ENCODE assay signal across 15 cellular contexts in the genomic region with DNA sequence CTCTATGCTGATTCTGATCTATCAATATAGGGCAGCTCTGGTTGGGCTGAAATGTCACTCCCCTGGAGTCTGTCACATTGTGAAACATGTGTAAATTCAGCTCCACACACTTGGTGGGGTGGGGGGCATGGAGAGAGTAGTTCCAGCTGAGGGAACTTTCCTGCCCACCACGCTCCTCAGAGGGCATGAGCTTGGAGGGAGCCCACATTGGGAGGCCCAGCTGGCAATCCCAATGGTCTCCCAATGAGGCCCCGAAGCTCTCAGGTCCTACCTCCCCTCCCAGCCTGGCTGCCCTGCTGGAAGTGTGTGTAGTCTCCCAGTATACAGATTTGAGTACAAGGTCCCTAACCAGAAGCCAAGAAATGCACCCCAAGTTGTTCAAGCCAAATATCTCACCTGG. TPM values are rescaled to one million over a fixed set of nuclear protein-coding genes. Genes with fewer than 3 reads are reported as not detected.
DNase-seq lines count a peak whose midpoint lies in the region; ATAC-seq and TF ChIP-seq lines count a peak whose summit lies in the region.
"Had no signal": no experiment of that assay in that cellular context is flagged by ENCODE, and none has a peak within 500 bp of the region (broad histone marks: within the 10 kb centered on the region; RNA-seq: fewer than 3 reads in every experiment).

No MANE protein-coding gene starts in this region.

- CTCF ChIA-PET in activated CD8-positive, alpha-beta T cell treated with anti-CD3 and anti-CD28 coated beads, Interleukin-2, amount 10 ng/mL, durations not matched to agents 7 days and 5 days (lab: Charles Lee), result interaction anchor here (0.9 kb wide), 1 partner anchor 89 kb away, joined by 5 read pairs; no protein-coding TSS in a partner anchor
- CTCF ChIA-PET in activated CD8-positive, alpha-beta T cell treated with anti-CD3 and anti-CD28 coated beads for 36 hours (lab: Charles Lee), result no interaction called here

- H3K4me3 Mint-ChIP-seq in activated CD8-positive, alpha-beta T cell treated with anti-CD3 and anti-CD28 coated beads, Interleukin-2, amount 10 ng/mL, durations not matched to agents 7 days and 5 days, result no peak overlapping the region
- H3K4me3 Mint-ChIP-seq in activated CD8-positive, alpha-beta T cell treated with anti-CD3 and anti-CD28 coated beads for 36 hours, result no peak overlapping the region
- no peak overlapping the region for H3K4me3 Mint-ChIP-seq in naive thymus-derived CD8-positive, alpha-beta T cell

- DNase-seq in activated CD8-positive, alpha-beta T cell treated with anti-CD3 and anti-CD28 coated beads, Interleukin-2, amount 10 ng/mL, durations not matched to agents 7 days and 5 days, result no peak
- no peak for DNase-seq in activated CD8-positive, alpha-beta T cell treated with anti-CD3 and anti-CD28 coated beads for 36 hours
- DNase-seq in left ventricle myocardium inferior (no peak), left ventricle myocardium superior (no peak), NCI-H1436 treated with DMSO at 0.1 percent for 48 hours (lab: John Stamatoyannopoulos, UW) (no peak)
- DNase-seq in naive thymus-derived CD8-positive, alpha-beta T cell, result no peak
- DNase-seq: AML-193, Caco-2 had no signal

- peak overlapping the region; percentile 34 for H3K27ac Mint-ChIP-seq in activated CD8-positive, alpha-beta T cell treated with anti-CD3 and anti-CD28 coated beads, Interleukin-2, amount 10 ng/mL, durations not matched to agents 7 days and 5 days
- H3K27ac Mint-ChIP-seq in activated CD8-positive, alpha-beta T cell treated with anti-CD3 and anti-CD28 coated beads for 36 hours, result no peak overlapping the region
- H3K27ac Mint-ChIP-seq in naive thymus-derived CD8-positive, alpha-beta T cell, result peak overlapping the region in 7 of 10 donors; percentile 48 to 75 (median 66)

- peaks cover 23% of the 10 kb centered on the region for H3K4me1 Mint-ChIP-seq in activated CD8-positive, alpha-beta T cell treated with anti-CD3 and anti-CD28 coated beads, Interleukin-2, amount 10 ng/mL, durations not matched to agents 7 days and 5 days (ENCODE audit: low read depth)
- peaks cover 28% of the 10 kb centered on the region for H3K4me1 Mint-ChIP-seq in activated CD8-positive, alpha-beta T cell treated with anti-CD3 and anti-CD28 coated beads for 36 hours (ENCODE audit: low read depth)
- peaks cover 28 to 87% (median 56%) of the 10 kb centered on the region in 4 donors for H3K4me1 Mint-ChIP-seq in naive thymus-derived CD8-positive, alpha-beta T cell

- H3K9me3 Mint-ChIP-seq in activated CD8-positive, alpha-beta T cell treated with anti-CD3 and anti-CD28 coated beads, Interleukin-2, amount 10 ng/mL, durations not matched to agents 7 days and 5 days (ENCODE audit: insufficient read depth), result peaks cover 5% of the 10 kb centered on the region
- H3K9me3 Mint-ChIP-seq in activated CD8-positive, alpha-beta T cell treated with anti-CD3 and anti-CD28 coated beads for 36 hours, result peaks cover 9% of the 10 kb centered on the region
- H3K9me3 Mint-ChIP-seq in naive thymus-derived CD8-positive, alpha-beta T cell, result peaks cover 0 to 8% (median under 1%) of the 10 kb centered on the region in 9 donors

- H3K27me3 ChIP-seq in left ventricle myocardium inferior (ENCODE audit: low read depth), result no peaks in the 10 kb centered on the region

- no peak overlapping the region for H3K4me3 ChIP-seq in left ventricle myocardium inferior
- H3K4me3 ChIP-seq: A549, GM23248, HAP-1 had no signal

- H3K27me3 Mint-ChIP-seq in activated CD8-positive, alpha-beta T cell treated with anti-CD3 and anti-CD28 coated beads, Interleukin-2, amount 10 ng/mL, durations not matched to agents 7 days and 5 days (ENCODE audit: low read depth), result no peaks in the 10 kb centered on the region
- no peaks in the 10 kb centered on the region for H3K27me3 Mint-ChIP-seq in activated CD8-positive, alpha-beta T cell treated with anti-CD3 and anti-CD28 coated beads for 36 hours
- H3K27me3 Mint-ChIP-seq in naive thymus-derived CD8-positive, alpha-beta T cell, result no peaks in the 10 kb centered on the region

- H3K27ac ChIP-seq in left ventricle myocardium inferior (replicated peaks), result peak overlapping the region; percentile 69
- H3K27ac ChIP-seq: 22Rv1, A549, GM23248 had no signal

- peaks cover 30% of the 10 kb centered on the region for H3K36me3 ChIP-seq in left ventricle myocardium inferior
- H3K36me3 ChIP-seq: HAP-1 had no signal

- no peak for ATAC-seq in activated CD8-positive, alpha-beta T cell treated with anti-CD3 and anti-CD28 coated beads, Interleukin-2, amount 10 ng/mL, durations not matched to agents 7 days and 5 days
- no peak for ATAC-seq in activated CD8-positive, alpha-beta T cell treated with anti-CD3 and anti-CD28 coated beads for 36 hours
- ATAC-seq in left ventricle myocardium superior (no peak), GM19023 (IDR thresholded peaks at IDR 0.05; ENCODE audit: unreplicated experiment) (no peak), HG03280 (IDR thresholded peaks at IDR 0.05; ENCODE audit: unreplicated experiment) (no peak)
- no peak for ATAC-seq in naive thymus-derived CD8-positive, alpha-beta T cell
- ATAC-seq: A549 had no signal

- peaks cover 92% of the 10 kb centered on the region for H3K36me3 Mint-ChIP-seq in activated CD8-positive, alpha-beta T cell treated with anti-CD3 and anti-CD28 coated beads, Interleukin-2, amount 10 ng/mL, durations not matched to agents 7 days and 5 days (ENCODE audit: low read depth)
- H3K36me3 Mint-ChIP-seq in activated CD8-positive, alpha-beta T cell treated with anti-CD3 and anti-CD28 coated beads for 36 hours (ENCODE audit: low read depth), result peaks cover 80% of the 10 kb centered on the region
- H3K36me3 Mint-ChIP-seq in naive thymus-derived CD8-positive, alpha-beta T cell, result peaks cover 5 to 65% (median 58%) of the 10 kb centered on the region in 3 donors

- intact Hi-C loops in activated CD8-positive, alpha-beta T cell treated with anti-CD3 and anti-CD28 coated beads for 36 hours (cut with micrococcal nuclease), result no loop called here
- intact Hi-C loops in left ventricle myocardium inferior (cut with micrococcal nuclease) (no loop called here), left ventricle myocardium superior (cut with micrococcal nuclease) (no loop called here)

- H3K4me1 ChIP-seq in left ventricle myocardium inferior, result peaks cover 54% of the 10 kb centered on the region
- H3K4me1 ChIP-seq: A549, Caco-2, HAP-1 had no signal

- POLR2A ChIA-PET in activated CD8-positive, alpha-beta T cell treated with anti-CD3 and anti-CD28 coated beads, Interleukin-2, amount 10 ng/mL, durations not matched to agents 7 days and 5 days (lab: Charles Lee), result interaction anchor here (1.0 kb wide), 1 partner anchor 14 kb away, joined by 3 read pairs; no protein-coding TSS in a partner anchor
- POLR2A ChIA-PET in activated CD8-positive, alpha-beta T cell treated with anti-CD3 and anti-CD28 coated beads for 36 hours (lab: Charles Lee), result no interaction called here
- POLR2A ChIA-PET in naive thymus-derived CD8-positive, alpha-beta T cell (lab: Charles Lee), result interaction anchor here (1.0 to 1.7 kb wide), 2 partner anchors 25 to 30 kb away, joined by 3 to 5 read pairs; no protein-coding TSS in a partner anchor

- H3K9me3 ChIP-seq in left ventricle myocardium inferior (replicated peaks), result peaks cover 4% of the 10 kb centered on the region
- H3K9me3 ChIP-seq: A549, Caco-2, HAP-1 had no signal

- no peak for TF ChIP-seq CTCF in activated CD8-positive, alpha-beta T cell treated with anti-CD3 and anti-CD28 coated beads for 36 hours (IDR thresholded peaks at IDR 0.05)
- no peak for TF ChIP-seq CTCF in left ventricle myocardium inferior (IDR thresholded peaks at IDR 0.05; ENCODE audit: borderline replicate concordance)

RNA-seq across cellular contexts. Expression of gene GYPC, which starts 31.5 kb away (rescaled TPM):
- total RNA-seq in activated CD8-positive, alpha-beta T cell treated with anti-CD3 and anti-CD28 coated beads, Interleukin-2, amount 10 ng/mL, durations not matched to agents 7 days and 5 days, result 100 to 1,000 TPM; 163 to 168 TPM
- 100 to 1,000 TPM; 172 to 173 TPM for total RNA-seq in activated CD8-positive, alpha-beta T cell treated with anti-CD3 and anti-CD28 coated beads for 36 hours
- 98.8 TPM for total RNA-seq in left ventricle myocardium inferior
- total RNA-seq in left ventricle myocardium superior, result 114 TPM
- total RNA-seq in naive thymus-derived CD8-positive, alpha-beta T cell, result 100 to 1,000 TPM; 151 to 152 TPM
- 100 to 1,000 TPM; 199 to 303 (median 265) TPM for polyA plus RNA-seq in naive thymus-derived CD8-positive, alpha-beta T cell
- total RNA-seq: Caco-2, HT-29 had no signal
- polyA plus RNA-seq: A549 had no signal
